ENCODE assay signal across 1 cellular context in genomic region chr1:57131701-57132394, GRCh38.
TF ChIP-seq lines count a peak whose summit lies in the region.

No MANE protein-coding gene starts in this region.

TF ChIP-seq in GM12878, 131 proteins besides CTCF, POLR2A, EP300 and RAD21 (continued from another document):
- TF ChIP-seq BCL3 (IDR thresholded peaks at IDR 0.05; ENCODE audit: borderline replicate concordance, insufficient read depth, low read depth, low read length, poor library complexity, severe bottlenecking) = no peak
- no peak for TF ChIP-seq NBN (IDR thresholded peaks at IDR 0.05)
- no peak for TF ChIP-seq PAX5 (IDR thresholded peaks at IDR 0.05; ENCODE audit: borderline replicate concordance, low read depth, low read length)
- TF ChIP-seq TAF1 (IDR thresholded peaks at IDR 0.05; ENCODE audit: borderline replicate concordance, low read depth, low read length) = no peak
- TF ChIP-seq CHD4 (IDR thresholded peaks at IDR 0.05) = no peak
- TF ChIP-seq SP1 (IDR thresholded peaks at IDR 0.05; ENCODE audit: low read depth, low read length) = no peak
- TF ChIP-seq RUNX3 (IDR thresholded peaks at IDR 0.05; ENCODE audit: low read length) = no peak
- TF ChIP-seq SREBF1 (IDR thresholded peaks at IDR 0.05; ENCODE audit: low read length) = no peak
- TF ChIP-seq RFX5 (IDR thresholded peaks at IDR 0.05; ENCODE audit: low read depth, low read length) = no peak
- no peak for TF ChIP-seq YY1 (IDR thresholded peaks at IDR 0.05; ENCODE audit: low read depth, low read length)
- no peak for TF ChIP-seq MEF2B (IDR thresholded peaks at IDR 0.05; ENCODE audit: partially characterized antibody, poor library complexity, severe bottlenecking)
- no peak for TF ChIP-seq MXI1 (IDR thresholded peaks at IDR 0.05; ENCODE audit: low read depth, low read length)
- TF ChIP-seq, protein P1, sequence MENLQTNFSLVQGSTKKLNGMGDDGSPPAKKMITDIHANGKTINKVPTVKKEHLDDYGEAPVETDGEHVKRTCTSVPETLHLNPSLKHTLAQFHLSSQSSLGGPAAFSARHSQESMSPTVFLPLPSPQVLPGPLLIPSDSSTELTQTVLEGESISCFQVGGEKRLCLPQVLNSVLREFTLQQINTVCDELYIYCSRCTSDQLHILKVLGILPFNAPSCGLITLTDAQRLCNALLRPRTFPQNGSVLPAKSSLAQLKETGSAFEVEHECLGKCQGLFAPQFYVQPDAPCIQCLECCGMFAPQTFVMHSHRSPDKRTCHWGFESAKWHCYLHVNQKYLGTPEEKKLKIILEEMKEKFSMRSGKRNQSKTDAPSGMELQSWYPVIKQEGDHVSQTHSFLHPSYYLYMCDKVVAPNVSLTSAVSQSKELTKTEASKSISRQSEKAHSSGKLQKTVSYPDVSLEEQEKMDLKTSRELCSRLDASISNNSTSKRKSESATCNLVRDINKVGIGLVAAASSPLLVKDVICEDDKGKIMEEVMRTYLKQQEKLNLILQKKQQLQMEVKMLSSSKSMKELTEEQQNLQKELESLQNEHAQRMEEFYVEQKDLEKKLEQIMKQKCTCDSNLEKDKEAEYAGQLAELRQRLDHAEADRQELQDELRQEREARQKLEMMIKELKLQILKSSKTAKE (IDR thresholded peaks at IDR 0.05; ENCODE audit: low read depth, poor library complexity, severe bottlenecking) = no peak
- no peak for TF ChIP-seq ZBTB4 (CRISPR knock-in tag; IDR thresholded peaks at IDR 0.05)
